Comparison of ENCODE assay signal across 8 cellular contexts in the genomic region with DNA sequence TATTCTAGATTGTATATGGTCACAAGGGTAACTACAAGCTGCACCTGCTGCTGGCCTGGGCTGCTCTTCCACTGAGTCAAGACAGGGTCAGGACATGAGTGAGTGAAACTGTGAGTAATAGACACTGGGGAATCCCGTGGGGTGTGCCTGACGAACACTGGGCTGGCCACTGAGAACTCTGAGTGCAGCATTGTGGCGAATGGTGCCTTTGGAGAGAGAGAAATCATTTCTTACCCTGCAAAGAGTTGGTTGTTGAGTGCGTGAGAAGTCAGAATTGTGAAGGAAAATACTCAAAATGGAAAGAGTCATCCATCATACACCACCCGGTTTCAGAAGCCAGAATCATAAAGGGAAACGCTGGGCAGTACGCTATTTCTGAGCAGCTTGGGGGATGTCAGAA.
DNase-seq lines count a peak whose midpoint lies in the region; ATAC-seq lines count a peak whose summit lies in the region.

No MANE protein-coding gene starts in this region.

- ATAC-seq in GM18508 (IDR thresholded peaks at IDR 0.05; ENCODE audit: insufficient read depth, unreplicated experiment) (peak; percentile 100), GM21381 (IDR thresholded peaks at IDR 0.05; ENCODE audit: unreplicated experiment) (peak; percentile 99), HG03354 (IDR thresholded peaks at IDR 0.05; ENCODE audit: poor library complexity, severe bottlenecking, unreplicated experiment) (peak; percentile 99)

- DNase-seq in iris pigment epithelial cell (ENCODE audit: low read depth) (peak; percentile 5), CD1c-positive myeloid dendritic cell (ENCODE audit: extremely low spot score) (no peak), hypothalamus (lab: John Stamatoyannopoulos, UW) (no peak), D341Med (ENCODE audit: low spot score) (no peak), NCI-H82 (lab: John Stamatoyannopoulos, UW) (no peak)
